ENCODE assay signal across 1 cellular context in the genomic region with DNA sequence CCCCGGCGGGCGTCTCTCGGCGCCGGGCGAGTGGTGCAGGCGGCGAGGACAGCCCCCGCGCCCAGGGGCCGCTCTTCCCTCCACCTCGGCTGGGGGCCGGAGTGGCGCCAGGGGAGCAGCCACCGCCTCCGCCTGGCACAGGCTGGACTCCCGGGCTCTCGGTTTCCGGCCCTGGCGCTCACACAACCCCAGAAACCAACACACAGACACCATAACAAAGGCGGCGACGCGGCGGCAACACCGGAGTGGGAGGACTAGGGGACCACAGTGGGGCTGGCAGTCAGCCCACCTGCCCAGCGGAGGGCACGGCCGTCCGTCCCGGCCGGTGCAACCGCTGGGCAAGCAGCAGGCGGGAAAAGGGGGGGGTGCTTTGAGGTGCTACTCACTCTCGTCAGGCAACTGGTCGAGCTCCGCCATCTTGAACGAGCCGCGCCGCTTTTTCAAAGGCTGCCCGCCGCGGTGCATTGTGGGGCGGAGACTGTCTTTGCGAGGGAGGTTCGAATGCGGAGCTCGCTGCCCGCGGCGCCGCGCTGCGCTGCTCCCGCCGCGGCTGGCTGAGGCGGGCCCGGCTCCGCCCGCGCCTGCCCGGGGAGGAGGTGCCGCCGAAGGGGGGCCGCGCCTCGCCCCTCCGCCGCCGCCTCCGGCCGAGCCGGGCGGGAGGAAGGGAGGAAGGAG.
TF ChIP-seq lines count a peak whose summit lies in the region.

A gene with protein sequence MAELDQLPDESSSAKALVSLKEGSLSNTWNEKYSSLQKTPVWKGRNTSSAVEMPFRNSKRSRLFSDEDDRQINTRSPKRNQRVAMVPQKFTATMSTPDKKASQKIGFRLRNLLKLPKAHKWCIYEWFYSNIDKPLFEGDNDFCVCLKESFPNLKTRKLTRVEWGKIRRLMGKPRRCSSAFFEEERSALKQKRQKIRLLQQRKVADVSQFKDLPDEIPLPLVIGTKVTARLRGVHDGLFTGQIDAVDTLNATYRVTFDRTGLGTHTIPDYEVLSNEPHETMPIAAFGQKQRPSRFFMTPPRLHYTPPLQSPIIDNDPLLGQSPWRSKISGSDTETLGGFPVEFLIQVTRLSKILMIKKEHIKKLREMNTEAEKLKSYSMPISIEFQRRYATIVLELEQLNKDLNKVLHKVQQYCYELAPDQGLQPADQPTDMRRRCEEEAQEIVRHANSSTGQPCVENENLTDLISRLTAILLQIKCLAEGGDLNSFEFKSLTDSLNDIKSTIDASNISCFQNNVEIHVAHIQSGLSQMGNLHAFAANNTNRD (minus strand): TSS at position 442 of the 675 bp plus-strand sequence. CDS start 25 bp downstream, at position 417.

TF ChIP-seq in HepG2, 621 proteins besides CTCF, POLR2A, EP300 and RAD21 (continued from another document):
- TF ChIP-seq, protein P1, sequence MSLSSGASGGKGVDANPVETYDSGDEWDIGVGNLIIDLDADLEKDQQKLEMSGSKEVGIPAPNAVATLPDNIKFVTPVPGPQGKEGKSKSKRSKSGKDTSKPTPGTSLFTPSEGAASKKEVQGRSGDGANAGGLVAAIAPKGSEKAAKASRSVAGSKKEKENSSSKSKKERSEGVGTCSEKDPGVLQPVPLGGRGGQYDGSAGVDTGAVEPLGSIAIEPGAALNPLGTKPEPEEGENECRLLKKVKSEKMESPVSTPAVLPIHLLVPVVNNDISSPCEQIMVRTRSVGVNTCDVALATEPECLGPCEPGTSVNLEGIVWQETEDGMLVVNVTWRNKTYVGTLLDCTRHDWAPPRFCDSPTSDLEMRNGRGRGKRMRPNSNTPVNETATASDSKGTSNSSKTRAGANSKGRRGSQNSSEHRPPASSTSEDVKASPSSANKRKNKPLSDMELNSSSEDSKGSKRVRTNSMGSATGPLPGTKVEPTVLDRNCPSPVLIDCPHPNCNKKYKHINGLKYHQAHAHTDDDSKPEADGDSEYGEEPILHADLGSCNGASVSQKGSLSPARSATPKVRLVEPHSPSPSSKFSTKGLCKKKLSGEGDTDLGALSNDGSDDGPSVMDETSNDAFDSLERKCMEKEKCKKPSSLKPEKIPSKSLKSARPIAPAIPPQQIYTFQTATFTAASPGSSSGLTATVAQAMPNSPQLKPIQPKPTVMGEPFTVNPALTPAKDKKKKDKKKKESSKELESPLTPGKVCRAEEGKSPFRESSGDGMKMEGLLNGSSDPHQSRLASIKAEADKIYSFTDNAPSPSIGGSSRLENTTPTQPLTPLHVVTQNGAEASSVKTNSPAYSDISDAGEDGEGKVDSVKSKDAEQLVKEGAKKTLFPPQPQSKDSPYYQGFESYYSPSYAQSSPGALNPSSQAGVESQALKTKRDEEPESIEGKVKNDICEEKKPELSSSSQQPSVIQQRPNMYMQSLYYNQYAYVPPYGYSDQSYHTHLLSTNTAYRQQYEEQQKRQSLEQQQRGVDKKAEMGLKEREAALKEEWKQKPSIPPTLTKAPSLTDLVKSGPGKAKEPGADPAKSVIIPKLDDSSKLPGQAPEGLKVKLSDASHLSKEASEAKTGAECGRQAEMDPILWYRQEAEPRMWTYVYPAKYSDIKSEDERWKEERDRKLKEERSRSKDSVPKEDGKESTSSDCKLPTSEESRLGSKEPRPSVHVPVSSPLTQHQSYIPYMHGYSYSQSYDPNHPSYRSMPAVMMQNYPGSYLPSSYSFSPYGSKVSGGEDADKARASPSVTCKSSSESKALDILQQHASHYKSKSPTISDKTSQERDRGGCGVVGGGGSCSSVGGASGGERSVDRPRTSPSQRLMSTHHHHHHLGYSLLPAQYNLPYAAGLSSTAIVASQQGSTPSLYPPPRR (CRISPR knock-in tag; IDR thresholded peaks at IDR 0.05; ENCODE audit: borderline replicate concordance), result peak; percentile 64; the same call in 1 of the 2 replicates
